ENCODE assay signal across 22 cellular contexts in genomic region chr4:48693856-48694574, GRCh38.
"Had no signal": no experiment of that assay in that cellular context is flagged by ENCODE, and none has a peak within 500 bp of the region (broad histone marks: within the 10 kb centered on the region; RNA-seq: fewer than 3 reads in every experiment).

No MANE protein-coding gene starts in this region.

- H3K36me3 ChIP-seq: ascending aorta, breast epithelium, esophagus muscularis mucosa, spleen, thyroid gland had no signal

- H3K9me3 Mint-ChIP-seq: activated T-cell treated with anti-CD3 and anti-CD28 coated beads, Interleukin-2, amount 50 U/mL, for 72 hours; mesothelial cell of epicardium; natural killer cell treated with Interleukin-12 subunit alpha and Interleukin-12 subunit beta and Interleukin-15 and Interleukin-18, amount 100 ng/mL, for 72 hours had no signal

- H3K27me3 ChIP-seq: ascending aorta, breast epithelium, esophagus muscularis mucosa, spleen, thyroid gland had no signal

- H3K27me3 Mint-ChIP-seq: natural killer cell treated with Interleukin-12 subunit alpha and Interleukin-12 subunit beta and Interleukin-15 and Interleukin-18, amount 100 ng/mL, for 72 hours; stimulated activated naive B cell treated with anti-CD40 and anti-IgM and Interleukin-4, amounts not matched to agents 10 μg/mL and 1 μg/mL and 100 μg/mL, for 72 hours had no signal

- ATAC-seq: activated T-cell treated with anti-CD3 and anti-CD28 coated beads, Interleukin-2, amount 50 U/mL, for 72 hours; left lobe of liver; natural killer cell treated with Interleukin-12 subunit alpha and Interleukin-12 subunit beta and Interleukin-15 and Interleukin-18, amount 100 ng/mL, for 72 hours; stimulated activated naive B cell treated with anti-CD40 and anti-IgM and Interleukin-4, amounts not matched to agents 10 μg/mL and 1 μg/mL and 100 μg/mL, for 72 hours had no signal

- H3K27ac Mint-ChIP-seq: activated T-cell treated with anti-CD3 and anti-CD28 coated beads, Interleukin-2, amount 50 U/mL, for 72 hours; mesothelial cell of epicardium; natural killer cell treated with Interleukin-12 subunit alpha and Interleukin-12 subunit beta and Interleukin-15 and Interleukin-18, amount 100 ng/mL, for 72 hours; stimulated activated naive B cell treated with anti-CD40 and anti-IgM and Interleukin-4, amounts not matched to agents 10 μg/mL and 1 μg/mL and 100 μg/mL, for 72 hours had no signal

- H3K4me3 ChIP-seq: ascending aorta, breast epithelium, esophagus muscularis mucosa, lung, spleen, thyroid gland had no signal

- DNase-seq: activated CD4-positive, alpha-beta T cell treated with anti-CD3 and anti-CD28 coated beads, Interleukin-2, amount 50 U/mL, for 1 hour; activated CD4-positive, CD25-positive, alpha-beta regulatory T cell treated with anti-CD3 and anti-CD28 coated beads, Interleukin-2, amount 50 U/mL, for 72 hours; activated CD8-positive, alpha-beta memory T cell treated with anti-CD3 and anti-CD28 coated beads, Interleukin-2, amount 50 U/mL, for 4 hours; activated effector memory CD4-positive, alpha-beta T cell treated with anti-CD3 and anti-CD28 coated beads, Interleukin-2, amount 50 U/mL, for 16 hours; activated naive CD4-positive, alpha-beta T cell treated with anti-CD3 and anti-CD28 coated beads, Interleukin-2, amount 50 U/mL, for 16 hours; activated T-cell treated with anti-CD3 and anti-CD28 coated beads, Interleukin-2, amount 50 U/mL, for 72 hours; cortex of kidney; effector CD4-positive, alpha-beta T cell; islet precursor cell; nucleus accumbens; posterior cingulate gyrus; retina; spleen; stimulated activated naive B cell treated with anti-CD40 and anti-IgM and Interleukin-4, amounts not matched to agents 10 μg/mL and 1 μg/mL and 100 μg/mL, for 72 hours; thyroid gland had no signal

- H3K9me3 ChIP-seq: ascending aorta, breast epithelium, esophagus muscularis mucosa, spleen, thyroid gland had no signal

- H3K27ac ChIP-seq: ascending aorta, breast epithelium, esophagus muscularis mucosa, spleen, thyroid gland had no signal

- H3K36me3 Mint-ChIP-seq: natural killer cell treated with Interleukin-12 subunit alpha and Interleukin-12 subunit beta and Interleukin-15 and Interleukin-18, amount 100 ng/mL, for 72 hours had no signal

- H3K4me1 ChIP-seq: breast epithelium had no signal

- H3K4me3 Mint-ChIP-seq: activated T-cell treated with anti-CD3 and anti-CD28 coated beads, Interleukin-2, amount 50 U/mL, for 72 hours; mesothelial cell of epicardium; natural killer cell treated with Interleukin-12 subunit alpha and Interleukin-12 subunit beta and Interleukin-15 and Interleukin-18, amount 100 ng/mL, for 72 hours; stimulated activated naive B cell treated with anti-CD40 and anti-IgM and Interleukin-4, amounts not matched to agents 10 μg/mL and 1 μg/mL and 100 μg/mL, for 72 hours had no signal
